13 cellular contexts compared by ENCODE assay signal in genomic region chr12:128819293-128820144, GRCh38. TPM values are rescaled to one million over a fixed set of nuclear protein-coding genes. Genes with fewer than 3 reads are reported as not detected.
DNase-seq lines count a peak whose midpoint lies in the region; ATAC-seq and TF ChIP-seq lines count a peak whose summit lies in the region.
"Had no signal": no experiment of that assay in that cellular context is flagged by ENCODE, and none has a peak within 500 bp of the region (broad histone marks: within the 10 kb centered on the region; RNA-seq: fewer than 3 reads in every experiment).

No MANE protein-coding gene starts in this region.

- DNase-seq in heart left ventricle = no peak
- no peak for DNase-seq in left cardiac atrium
- DNase-seq in SK-N-DZ (ENCODE audit: low spot score) = peak; percentile 64
- peak; percentile 40 for DNase-seq in mesendoderm
- DNase-seq in upper lobe of left lung = no peak
- DNase-seq in esophagus squamous epithelium (lab: John Stamatoyannopoulos, UW) = no peak
- no peak for DNase-seq in activated CD4-positive, CD25-positive, alpha-beta regulatory T cell (lab: John Stamatoyannopoulos, UW)
- DNase-seq in NCI-H2196 (lab: John Stamatoyannopoulos, UW; ENCODE audit: unreplicated experiment) = no peak
- DNase-seq: activated T-cell treated with anti-CD3 and anti-CD28 coated beads, Interleukin-2, amount 50 U/mL, for 4 hours; erythroblast; NCI-H1930; nephron progenitor cell; stimulated activated CD4-positive, alpha-beta T cell treated with anti-CD3 and anti-CD28 coated beads, Interleukin-2, amount 100 ng/mL, for 24 hours had no signal

- H3K36me3 ChIP-seq in heart left ventricle (peaks cover 0 to 7% (median 2%) of the 10 kb centered on the region in 9 donors), mesendoderm (ENCODE audit: control insufficient read depth, insufficient read depth, low read length) (peaks cover 2% of the 10 kb centered on the region), upper lobe of left lung (peaks cover 0 to 11% (median 1%) of the 10 kb centered on the region in 4 donors), esophagus squamous epithelium (peaks cover 0 to 11% (median 0%) of the 10 kb centered on the region in 3 donors)

- no peak overlapping the region for H3K4me2 ChIP-seq in mesendoderm (ENCODE audit: low read length)

- H3K79me2 ChIP-seq in mesendoderm (ENCODE audit: control insufficient read depth, insufficient read depth, low read length) = peaks cover 81% of the 10 kb centered on the region

- H3K27ac ChIP-seq in heart left ventricle = peak overlapping the region in 10 of 12 donors; percentile 72 to 95 (median 84)
- no peak overlapping the region for H3K27ac ChIP-seq in mesendoderm (ENCODE audit: low read depth, low read length)
- peak overlapping the region in 3 of 4 donors; percentile 31 to 95 (median 70) for H3K27ac ChIP-seq in upper lobe of left lung
- no peak overlapping the region for H3K27ac ChIP-seq in esophagus squamous epithelium

- no peaks in the 10 kb centered on the region for H3K9me3 ChIP-seq in heart left ventricle
- no peaks in the 10 kb centered on the region for H3K9me3 ChIP-seq in upper lobe of left lung
- no peaks in the 10 kb centered on the region for H3K9me3 ChIP-seq in esophagus squamous epithelium

- H3K4ac ChIP-seq in mesendoderm (ENCODE audit: low read depth, low read length) = no peak overlapping the region

- H3K4me1 ChIP-seq in heart left ventricle (peaks cover 0 to 82% (median 67%) of the 10 kb centered on the region in 12 donors), mesendoderm (ENCODE audit: control insufficient read depth, low read depth, low read length) (peaks cover 5% of the 10 kb centered on the region), upper lobe of left lung (peaks cover 28 to 58% (median 46%) of the 10 kb centered on the region in 4 donors), esophagus squamous epithelium (peaks cover 20 to 81% (median 43%) of the 10 kb centered on the region in 3 donors)

- ATAC-seq in heart left ventricle (no peak), left cardiac atrium (no peak), upper lobe of left lung (ENCODE audit: low FRiP score in 2 of 2) (no peak)
- ATAC-seq: activated T-cell treated with anti-CD3 and anti-CD28 coated beads, Interleukin-2, amount 50 U/mL, for 4 hours had no signal

- no peak overlapping the region for H3K18ac ChIP-seq in mesendoderm (ENCODE audit: low read length)

- H2BK5ac ChIP-seq in mesendoderm (ENCODE audit: low read length) = no peak overlapping the region

- no peak overlapping the region for H3K56ac ChIP-seq in mesendoderm (ENCODE audit: low read length)

- intact Hi-C loops in heart left ventricle (cut with DNase I) (no loop called here), left cardiac atrium (cut with DNase I) (no loop called here), esophagus squamous epithelium (cut with DNase I) (no loop called here)

- H3K27me3 ChIP-seq in heart left ventricle = no peaks in the 10 kb centered on the region
- no peaks in the 10 kb centered on the region for H3K27me3 ChIP-seq in mesendoderm (ENCODE audit: insufficient read depth, low read length, poor library complexity)
- H3K27me3 ChIP-seq in upper lobe of left lung = no peaks in the 10 kb centered on the region
- no peaks in the 10 kb centered on the region for H3K27me3 ChIP-seq in esophagus squamous epithelium

- 80 to 84% (median 80%) methylated on average over 16 of the region's 16 CpGs for WGBS in heart left ventricle, 4 donors
- no CpG with 5 or more reads among the region's 16 CpGs for whole genome bisulfite sequencing in mesendoderm (ENCODE audit: extremely low coverage, insufficient coverage, low lambda C conversion rate)
- WGBS in upper lobe of left lung, 2 donors = 85 to 89% methylated on average over 15 to 16 of the region's 16 CpGs
- WGBS in esophagus squamous epithelium, 2 donors = 76 to 92% methylated on average over 14 to 16 of the region's 16 CpGs

- no peak overlapping the region for H2BK120ac ChIP-seq in mesendoderm (ENCODE audit: low read depth, low read length)

- H3K23ac ChIP-seq in mesendoderm (ENCODE audit: low read length) = no peak overlapping the region

- no peak overlapping the region for H3K9ac ChIP-seq in mesendoderm (ENCODE audit: low read length)

- H4K8ac ChIP-seq in mesendoderm (ENCODE audit: low read depth, low read length) = no peak overlapping the region

- no peak overlapping the region for H3K4me3 ChIP-seq in heart left ventricle
- H3K4me3 ChIP-seq in mesendoderm (ENCODE audit: low read length) = no peak overlapping the region
- no peak overlapping the region for H3K4me3 ChIP-seq in upper lobe of left lung
- no peak overlapping the region for H3K4me3 ChIP-seq in esophagus squamous epithelium

- H4K5ac ChIP-seq in mesendoderm (ENCODE audit: low read length) = no peak overlapping the region

- TF ChIP-seq CTCF in heart left ventricle (IDR thresholded peaks at IDR 0.05) = no peak
- TF ChIP-seq CTCF in upper lobe of left lung (IDR thresholded peaks at IDR 0.05) = no peak
- TF ChIP-seq CTCF in esophagus squamous epithelium (IDR thresholded peaks at IDR 0.05) = no peak

- no peak for TF ChIP-seq POLR2A in heart left ventricle (IDR thresholded peaks at IDR 0.05)
- no peak for TF ChIP-seq POLR2A in upper lobe of left lung (IDR thresholded peaks at IDR 0.05)
- TF ChIP-seq POLR2A in esophagus squamous epithelium (IDR thresholded peaks at IDR 0.05) = no peak

- TF ChIP-seq EP300 in upper lobe of left lung (IDR thresholded peaks at IDR 0.05) = no peak

- H3K79me1 ChIP-seq in mesendoderm (ENCODE audit: low read length) = peaks cover 22% of the 10 kb centered on the region

- H2BK15ac ChIP-seq in mesendoderm (replicated peaks; ENCODE audit: low read depth) = no peak overlapping the region

- H2AK5ac ChIP-seq in mesendoderm (ENCODE audit: low read length) = no peak overlapping the region

RNA-seq across cellular contexts. Expression of gene SLC15A4, which starts 4.2 kb away (rescaled TPM):
- 10 to 100 TPM; 10.5 to 31.5 (median 18.1) TPM for total RNA-seq in heart left ventricle
- polyA plus RNA-seq in heart left ventricle = 10 to 100 TPM; 14.1 to 19.8 TPM
- 10 to 100 TPM; 15.6 to 16.2 TPM for total RNA-seq in left cardiac atrium
- 16.6 and 32.9 TPM in 2 replicates for polyA plus RNA-seq in SK-N-DZ (2014; cell fraction: cytosol; rRNA removed)
- 47.1 and 51.4 TPM in 2 replicates for polyA plus RNA-seq in SK-N-DZ (2014; cell fraction: nucleus; rRNA removed)
- polyA plus RNA-seq in mesendoderm (2013, experiment 1 of 2) = 15.5 TPM
- polyA plus RNA-seq in mesendoderm (2013, experiment 2 of 2) = 15.1 TPM
- total RNA-seq in upper lobe of left lung = 10 to 100 TPM; 21.0 to 58.7 (median 32.8) TPM
- total RNA-seq in esophagus squamous epithelium = 10 to 100 TPM; 13.5 to 38.1 (median 26.8) TPM

RNA-seq across cellular contexts. Expression of gene GLT1D1, which starts 33.8 kb away (rescaled TPM):
- total RNA-seq in heart left ventricle (1 to 10 TPM in 2 of 9 donors, under 1 TPM in 7; 0.23 to 2.3 (median 0.48) TPM), left cardiac atrium (under 1 TPM; 0.38 to 0.50 TPM), upper lobe of left lung (1 to 10 TPM; 4.1 to 8.3 (median 6.5) TPM), esophagus squamous epithelium (under 1 TPM in 3 of 4 donors, not detected in 1; 0.19 to 0.75 (median 0.62) TPM)
- polyA plus RNA-seq in heart left ventricle = under 1 TPM; 0.11 to 0.24 TPM
- polyA plus RNA-seq in SK-N-DZ (2014; cell fraction: cytosol; rRNA removed) = 1.1 and 1.2 TPM in 2 replicates
- polyA plus RNA-seq in SK-N-DZ (2014; cell fraction: nucleus; rRNA removed) = 0.85 and 1.3 TPM in 2 replicates
- 4.1 TPM for polyA plus RNA-seq in mesendoderm (2013, experiment 1 of 2)
- 4.2 TPM for polyA plus RNA-seq in mesendoderm (2013, experiment 2 of 2)

Comparison
In these comparisons a context has a peak if more than half of its experiments do, and no peak if none do; other contexts are left out.
1. DNase-seq: peak in SK-N-DZ (single experiment) and mesendoderm (single experiment); none in heart left ventricle (0 of 5), left cardiac atrium (single experiment), upper lobe of left lung (0 of 2), esophagus squamous epithelium (single experiment), activated CD4-positive, CD25-positive, alpha-beta regulatory T cell (0 of 4) and NCI-H2196 (single experiment).
2. H3K27ac ChIP-seq: peak in heart left ventricle (10 of 12) and upper lobe of left lung (3 of 4); none in mesendoderm (single experiment) and esophagus squamous epithelium (0 of 4).